In the genomic region with DNA sequence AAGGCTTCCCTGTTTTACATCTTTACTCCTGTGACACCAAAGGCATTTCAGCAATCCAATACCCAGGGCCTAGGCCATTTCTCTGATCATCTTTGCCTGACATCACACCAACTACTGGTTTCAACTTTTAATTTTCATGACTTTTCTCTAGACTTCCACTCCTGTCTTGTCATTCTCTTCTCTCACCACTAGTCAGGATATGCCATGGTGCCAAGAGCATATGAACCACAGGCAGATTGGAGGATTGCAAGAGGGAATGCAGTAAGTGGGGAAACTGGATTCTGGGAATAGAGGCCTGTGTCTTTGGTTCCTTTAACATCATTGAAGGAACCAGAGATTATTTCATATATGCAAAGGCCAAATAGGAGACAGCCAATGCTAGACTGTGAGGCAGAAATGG, we compare ENCODE assay signal across 1 cellular context.
TF ChIP-seq lines count a peak whose summit lies in the region.

No MANE protein-coding gene starts in this region.

TF ChIP-seq in H1, 55 proteins besides CTCF, POLR2A, EP300 and RAD21 (continued from another document):
- TF ChIP-seq CHD7 (IDR thresholded peaks at IDR 0.05; ENCODE audit: insufficient replicate concordance, low read length) = no peak
- TF ChIP-seq SP2 (IDR thresholded peaks at IDR 0.05; ENCODE audit: low read length) = no peak
- no peak for TF ChIP-seq EGR1 (IDR thresholded peaks at IDR 0.05; ENCODE audit: borderline replicate concordance, low read depth, low read length)
- no peak for TF ChIP-seq SRF (IDR thresholded peaks at IDR 0.05; ENCODE audit: low read depth, low read length)
- TF ChIP-seq GTF2F1 (IDR thresholded peaks at IDR 0.05; ENCODE audit: borderline replicate concordance, low read depth, low read length) = no peak
- no peak for TF ChIP-seq CHD2 (IDR thresholded peaks at IDR 0.05; ENCODE audit: low read length)
- TF ChIP-seq TBP (IDR thresholded peaks at IDR 0.05; ENCODE audit: low read depth, low read length) = no peak
- TF ChIP-seq CEBPB (IDR thresholded peaks at IDR 0.05; ENCODE audit: low read depth, low read length) = no peak
- no peak for TF ChIP-seq TCF12 (IDR thresholded peaks at IDR 0.05; ENCODE audit: low read depth, low read length)
- no peak for TF ChIP-seq CREB1 (IDR thresholded peaks at IDR 0.05)
- no peak for TF ChIP-seq CBX5 (IDR thresholded peaks at IDR 0.05; ENCODE audit: low read depth, low read length)
- no peak for TF ChIP-seq HDAC6 (IDR thresholded peaks at IDR 0.05; ENCODE audit: low read depth, low read length)
- TF ChIP-seq KDM1A (IDR thresholded peaks at IDR 0.05; ENCODE audit: borderline replicate concordance, low read length) = no peak
- TF ChIP-seq, protein P1, sequence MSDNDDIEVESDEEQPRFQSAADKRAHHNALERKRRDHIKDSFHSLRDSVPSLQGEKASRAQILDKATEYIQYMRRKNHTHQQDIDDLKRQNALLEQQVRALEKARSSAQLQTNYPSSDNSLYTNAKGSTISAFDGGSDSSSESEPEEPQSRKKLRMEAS (IDR thresholded peaks at IDR 0.05) = no peak
